ENCODE assay signal across 28 cellular contexts in genomic region chr3:11350374-11350773, GRCh38.
DNase-seq lines count a peak whose midpoint lies in the region; ATAC-seq and TF ChIP-seq lines count a peak whose summit lies in the region.
"Had no signal": no experiment of that assay in that cellular context is flagged by ENCODE, and none has a peak within 500 bp of the region (broad histone marks: within the 10 kb centered on the region; RNA-seq: fewer than 3 reads in every experiment).

No MANE protein-coding gene starts in this region.

- ATAC-seq in upper lobe of right lung (peak; percentile 84), HG03139 (IDR thresholded peaks at IDR 0.05; ENCODE audit: unreplicated experiment) (no peak)
- ATAC-seq: heart right ventricle, left lobe of liver, mucosa of descending colon, sciatic nerve had no signal

- TF ChIP-seq CTCF in MCF 10A (IDR thresholded peaks at IDR 0.05; ENCODE audit: unreplicated experiment) = no peak
- TF ChIP-seq CTCF in breast epithelium (IDR thresholded peaks at IDR 0.05) = no peak
- no peak for TF ChIP-seq CTCF in fibroblast of pulmonary artery (IDR thresholded peaks at IDR 0.05; ENCODE audit: low read length, missing control alignments)
- TF ChIP-seq CTCF in upper lobe of right lung (IDR thresholded peaks at IDR 0.05) = no peak

- H3K27me3 Mint-ChIP-seq in MCF 10A (ENCODE audit: insufficient read depth, unreplicated experiment) = no peaks in the 10 kb centered on the region
- H3K27me3 Mint-ChIP-seq: activated naive CD8-positive, alpha-beta T cell treated with anti-CD3 and anti-CD28 coated beads, Interleukin-2, amount 10 ng/mL, durations not matched to agents 7 days and 5 days; B cell had no signal

- no TSS peak for BruUV-seq in MCF 10A (replicated peaks; lab: Mats Ljungman, UMichigan)

- TF ChIP-seq POLR2A in breast epithelium (IDR thresholded peaks at IDR 0.05) = no peak

- no peak overlapping the region for H3K4me3 ChIP-seq in breast epithelium
- H3K4me3 ChIP-seq in adipocyte (ENCODE audit: low read length) = no peak overlapping the region
- H3K4me3 ChIP-seq in fibroblast of pulmonary artery (replicated peaks; ENCODE audit: low read depth, low read length) = no peak overlapping the region
- no peak overlapping the region for H3K4me3 ChIP-seq in upper lobe of right lung
- H3K4me3 ChIP-seq: heart right ventricle, mucosa of descending colon, upper lobe of left lung had no signal

- H3K27ac Mint-ChIP-seq in MCF 10A (ENCODE audit: low read depth, unreplicated experiment) = no peak overlapping the region
- H3K27ac Mint-ChIP-seq: activated naive CD8-positive, alpha-beta T cell treated with anti-CD3 and anti-CD28 coated beads, Interleukin-2, amount 10 ng/mL, durations not matched to agents 7 days and 5 days; B cell; nephron progenitor cell; T-helper 1 cell treated with Interleukin-12 subunit alpha and Interleukin-12 subunit beta and Interleukin-4 antibody, amounts not matched to agents 30 μg/mL and 1 μg/mL, for 36 hours had no signal

- CTCF ChIA-PET in MCF 10A (lab: Yijun Ruan, JAX) = interaction anchor here (1.1 to 3.2 kb wide), 3 partner anchors 10 to 290 kb away, joined by 4 to 12 read pairs (median 7); no protein-coding TSS in a partner anchor

- intact Hi-C loops in MCF 10A (cut with micrococcal nuclease) = no loop called here
- intact Hi-C loops in breast epithelium (cut with DNase I; ENCODE audit: low total_unique reads) = no loop called here
- intact Hi-C loops in upper lobe of right lung (cut with DNase I) = no loop called here

- H3K9me3 ChIP-seq in breast epithelium (no peaks in the 10 kb centered on the region), adipocyte (ENCODE audit: control insufficient read depth, low read length) (no peaks in the 10 kb centered on the region), upper lobe of right lung (no peaks in the 10 kb centered on the region)
- H3K9me3 ChIP-seq: mucosa of descending colon, upper lobe of left lung had no signal

- H3K36me3 ChIP-seq in breast epithelium = no peaks in the 10 kb centered on the region
- peaks cover 21% of the 10 kb centered on the region for H3K36me3 ChIP-seq in adipocyte (ENCODE audit: control insufficient read depth, insufficient read depth, low read length, severe bottlenecking)
- H3K36me3 ChIP-seq in upper lobe of right lung = peaks cover 25% of the 10 kb centered on the region

- H3K9ac ChIP-seq in adipocyte (ENCODE audit: low read length) = no peak overlapping the region

- POLR2A ChIA-PET in MCF 10A (lab: Yijun Ruan, JAX) = no interaction called here

- H3K27ac ChIP-seq in breast epithelium (no peak overlapping the region), upper lobe of right lung (no peak overlapping the region)
- H3K27ac ChIP-seq: heart right ventricle, upper lobe of left lung had no signal

- H3K9me3 Mint-ChIP-seq in MCF 10A (ENCODE audit: unreplicated experiment) = no peaks in the 10 kb centered on the region

- H3K27me3 ChIP-seq in breast epithelium = no peaks in the 10 kb centered on the region
- no peaks in the 10 kb centered on the region for H3K27me3 ChIP-seq in adipocyte (replicated peaks; ENCODE audit: control insufficient read depth, insufficient read depth, low read length)
- H3K27me3 ChIP-seq in upper lobe of right lung = no peaks in the 10 kb centered on the region
- H3K27me3 ChIP-seq: heart right ventricle, upper lobe of left lung had no signal

- DNase-seq in MCF 10A (ENCODE audit: unreplicated experiment) = peak; percentile 17
- no peak for DNase-seq in breast epithelium (ENCODE audit: low spot score in 2 of 2)
- DNase-seq in adipocyte (ENCODE audit: low read depth) = peak; percentile 19
- DNase-seq in fibroblast of pulmonary artery (ENCODE audit: low read depth) = peak; percentile 31
- DNase-seq in upper lobe of right lung = no peak
- no peak for DNase-seq in DMS79 (lab: John Stamatoyannopoulos, UW)
- DNase-seq in NCI-H1092 (lab: John Stamatoyannopoulos, UW) = no peak
- DNase-seq: 8988T; activated CD4-positive, alpha-beta T cell treated with anti-CD3 and anti-CD28 coated beads, Interleukin-2, amount 50 U/mL, for 1 hour; activated CD8-positive, alpha-beta memory T cell treated with anti-CD3 and anti-CD28 coated beads, Interleukin-2, amount 50 U/mL, for 4 hours; activated naive CD8-positive, alpha-beta T cell treated with anti-CD3 and anti-CD28 coated beads, Interleukin-2, amount 10 ng/mL, durations not matched to agents 7 days and 5 days; DMS79 treated with DMSO at 0.1 percent for 48 hours; effector memory CD4-positive, alpha-beta T cell; GOT3; heart right ventricle; KBM-7; mucosa of descending colon; NCI-H1048; NCI-H2029 treated with DMSO at 0.1 percent for 48 hours; NCI-H82; nephron progenitor cell; posterior cingulate gyrus; upper lobe of left lung had no signal

- H3K36me3 Mint-ChIP-seq in MCF 10A (ENCODE audit: insufficient read depth, unreplicated experiment) = peaks cover 43% of the 10 kb centered on the region

- H3K4me1 Mint-ChIP-seq in MCF 10A (ENCODE audit: insufficient read depth, unreplicated experiment) = peaks cover 18% of the 10 kb centered on the region
- H3K4me1 Mint-ChIP-seq: B cell, nephron progenitor cell had no signal

- H3K4me1 ChIP-seq in breast epithelium = no peaks in the 10 kb centered on the region
- H3K4me1 ChIP-seq in adipocyte (ENCODE audit: control insufficient read depth, insufficient read depth, low read length) = peaks cover 20% of the 10 kb centered on the region
- no peaks in the 10 kb centered on the region for H3K4me1 ChIP-seq in upper lobe of right lung
- H3K4me1 ChIP-seq: heart right ventricle, upper lobe of left lung had no signal

- no peak overlapping the region for H3K4me3 Mint-ChIP-seq in MCF 10A (ENCODE audit: unreplicated experiment)
- H3K4me3 Mint-ChIP-seq: activated naive CD8-positive, alpha-beta T cell treated with anti-CD3 and anti-CD28 coated beads, Interleukin-2, amount 10 ng/mL, durations not matched to agents 7 days and 5 days; B cell; nephron progenitor cell; T-helper 1 cell treated with Interleukin-12 subunit alpha and Interleukin-12 subunit beta and Interleukin-4 antibody, amounts not matched to agents 30 μg/mL and 1 μg/mL, for 36 hours had no signal

Comparison
In these comparisons a context has a peak if more than half of its experiments do, and no peak if none do; other contexts are left out.
1. DNase-seq: peak in MCF 10A (single experiment), adipocyte (single experiment) and fibroblast of pulmonary artery (single experiment); none in breast epithelium (0 of 2), upper lobe of right lung (single experiment), DMS79 (single experiment) and NCI-H1092 (single experiment).